29 cellular contexts compared by ENCODE assay signal in the genomic region with DNA sequence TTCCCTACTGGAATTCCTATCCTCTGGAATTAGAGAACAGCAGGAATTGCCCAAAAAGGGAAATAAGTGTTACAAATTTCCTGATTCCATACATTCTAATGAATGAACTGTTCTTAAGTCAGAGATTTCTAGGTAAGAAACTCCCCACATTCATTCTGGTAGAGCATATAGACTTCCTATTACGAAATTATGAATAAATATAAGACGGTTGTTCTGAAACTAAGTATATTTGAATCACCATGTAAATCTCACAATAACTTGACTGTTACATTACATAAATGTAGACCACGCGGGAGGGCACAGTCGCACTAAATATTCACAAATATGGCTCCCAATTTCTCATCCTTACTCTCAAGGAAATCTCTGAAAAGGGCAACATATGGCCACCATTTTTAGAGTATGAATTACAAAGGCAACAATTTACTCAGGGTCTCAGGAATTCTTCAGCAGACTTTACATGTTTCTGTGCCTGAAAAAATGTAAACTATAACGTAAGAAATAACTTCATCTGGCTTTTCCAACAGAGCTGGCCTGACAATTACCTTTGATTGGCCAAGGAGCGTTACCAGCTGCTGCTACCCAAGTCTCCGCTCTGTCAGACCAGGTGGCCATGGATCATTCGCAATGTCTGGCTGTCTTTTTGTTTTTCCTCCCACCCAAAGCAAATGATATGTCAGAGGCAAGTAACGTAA.
"Had no signal": no experiment of that assay in that cellular context is flagged by ENCODE, and none has a peak within 500 bp of the region (broad histone marks: within the 10 kb centered on the region; RNA-seq: fewer than 3 reads in every experiment).

No MANE protein-coding gene starts in this region.

- H3K27ac Mint-ChIP-seq: nephron; neural progenitor cell; progenitor cell of endocrine pancreas; stimulated activated memory B cell treated with anti-CD40 and anti-IgM and Interleukin-4, amounts not matched to agents 10 μg/mL and 1 μg/mL and 100 μg/mL, for 72 hours; type B pancreatic cell had no signal

- H3K27me3 ChIP-seq: neural progenitor cell, ovary, right lobe of liver, sigmoid colon, suprapubic skin, testis, tibial artery, transverse colon, upper lobe of right lung, uterus had no signal

- H3K9me3 ChIP-seq: ovary, psoas muscle, right lobe of liver, sigmoid colon, suprapubic skin, testis, tibial artery, transverse colon, upper lobe of right lung, uterus had no signal

- H3K4me3 Mint-ChIP-seq: naive thymus-derived CD4-positive, alpha-beta T cell; nephron; neural progenitor cell; stimulated activated memory B cell treated with anti-CD40 and anti-IgM and Interleukin-4, amounts not matched to agents 10 μg/mL and 1 μg/mL and 100 μg/mL, for 72 hours; stimulated activated naive CD8-positive, alpha-beta T cell treated with anti-CD3 and anti-CD28 coated beads, Interleukin-15, amount 100 ng/mL, for 72 hours; type B pancreatic cell had no signal

- H3K4me2 ChIP-seq: neural progenitor cell had no signal

- H3K4me1 ChIP-seq: neural progenitor cell, parathyroid adenoma, right lobe of liver, suprapubic skin, testis, transverse colon, upper lobe of right lung, uterus had no signal

- H2AFZ ChIP-seq: neural progenitor cell, parathyroid adenoma had no signal

- H3K27ac ChIP-seq: neural progenitor cell, ovary, parathyroid adenoma, psoas muscle, right lobe of liver, sigmoid colon, suprapubic skin, testis, tibial artery, transverse colon, upper lobe of right lung, uterus had no signal

- H3K9ac ChIP-seq: neural progenitor cell, parathyroid adenoma had no signal

- H3K27me3 Mint-ChIP-seq: progenitor cell of endocrine pancreas; stimulated activated memory B cell treated with anti-CD40 and anti-IgM and Interleukin-4, amounts not matched to agents 10 μg/mL and 1 μg/mL and 100 μg/mL, for 72 hours; stimulated activated naive CD8-positive, alpha-beta T cell treated with anti-CD3 and anti-CD28 coated beads, Interleukin-15, amount 100 ng/mL, for 72 hours; type B pancreatic cell had no signal

- H3K9me3 Mint-ChIP-seq: naive thymus-derived CD4-positive, alpha-beta T cell; nephron; neural progenitor cell; stimulated activated memory B cell treated with anti-CD40 and anti-IgM and Interleukin-4, amounts not matched to agents 10 μg/mL and 1 μg/mL and 100 μg/mL, for 72 hours; stimulated activated naive CD8-positive, alpha-beta T cell treated with anti-CD3 and anti-CD28 coated beads, Interleukin-15, amount 100 ng/mL, for 72 hours; type B pancreatic cell had no signal

- H3K4me3 ChIP-seq: neural progenitor cell, ovary, psoas muscle, right lobe of liver, sigmoid colon, suprapubic skin, testis, tibial artery, transverse colon, upper lobe of right lung, uterus had no signal

- DNase-seq: naive thymus-derived CD4-positive, alpha-beta T cell; occipital lobe; ovary; posterior cingulate gyrus; psoas muscle; right cardiac atrium; right lobe of liver; sigmoid colon; small intestine; stimulated activated CD4-positive, alpha-beta T cell treated with anti-CD3 and anti-CD28 coated beads, Interleukin-15, amount 100 ng/mL, for 24 hours; stimulated activated CD4-positive, alpha-beta T cell treated with anti-CD3 and anti-CD28 coated beads, Interleukin-2, amount 100 ng/mL, for 24 hours; stimulated activated CD4-positive, alpha-beta T cell treated with anti-CD3 and anti-CD28 coated beads, Interleukin-2, amount 100 ng/mL, for 48 hours; stimulated activated CD4-positive, alpha-beta T cell treated with anti-CD3 and anti-CD28 coated beads, Interleukin-4, amount 100 ng/mL, for 24 hours; stimulated activated naive CD4-positive, alpha-beta T cell; stimulated activated naive CD8-positive, alpha-beta T cell treated with anti-CD3 and anti-CD28 coated beads, Interleukin-15, amount 100 ng/mL, for 72 hours; stimulated activated naive CD8-positive, alpha-beta T cell treated with anti-CD3 and anti-CD28 coated beads, Interleukin-15, Interleukin-2, amounts not matched to agents 100 U/mL and 50 U/mL, for 24 hours; substantia nigra; testis; tibial artery; transverse colon; upper lobe of right lung; uterus had no signal

- H3K4me1 Mint-ChIP-seq: nephron, neural progenitor cell had no signal

- H3K79me2 ChIP-seq: parathyroid adenoma had no signal

- ATAC-seq: naive thymus-derived CD4-positive, alpha-beta T cell; psoas muscle; right cardiac atrium; right lobe of liver; stimulated activated memory B cell treated with anti-CD40 and anti-IgM and Interleukin-4, amounts not matched to agents 10 μg/mL and 1 μg/mL and 100 μg/mL, for 72 hours; stimulated activated naive CD8-positive, alpha-beta T cell treated with anti-CD3 and anti-CD28 coated beads, Interleukin-15, amount 100 ng/mL, for 72 hours; stimulated activated naive CD8-positive, alpha-beta T cell treated with anti-CD3 and anti-CD28 coated beads, Interleukin-15, Interleukin-2, amounts not matched to agents 100 U/mL and 50 U/mL, for 24 hours; upper lobe of right lung had no signal

- H3K36me3 ChIP-seq: neural progenitor cell, ovary, right lobe of liver, sigmoid colon, suprapubic skin, tibial artery, transverse colon, upper lobe of right lung, uterus had no signal

- H3K36me3 Mint-ChIP-seq: neural progenitor cell, type B pancreatic cell had no signal
